ENCODE assay signal across 8 cellular contexts in genomic region chr12:2960432-2960956, GRCh38. TPM values are rescaled to one million over a fixed set of nuclear protein-coding genes. Genes with fewer than 3 reads are reported as not detected.
A peak's percentile ranks its signal among the peaks of the same experiment; 100 is the strongest.
DNase-seq lines count a peak whose midpoint lies in the region; ATAC-seq and TF ChIP-seq lines count a peak whose summit lies in the region.

No MANE protein-coding gene starts in this region.

- no peak overlapping the region for H2BK12ac ChIP-seq in trophoblast cell (ENCODE audit: low read length)

- no peak overlapping the region for H4K12ac ChIP-seq in trophoblast cell (ENCODE audit: low read depth, low read length)

- TF ChIP-seq POLR2A in esophagus muscularis mucosa (IDR thresholded peaks at IDR 0.05; ENCODE audit: low read depth): no peak

- intact Hi-C loops in heart right ventricle (cut with DNase I): loop anchor here in 5 of 10 donors (5.0 to 10.0 kb wide), 2 partner anchors 72 to 74 kb away; no protein-coding TSS in a partner anchor
- intact Hi-C loops in Right ventricle myocardium inferior (cut with DNase I): no loop called here
- intact Hi-C loops in esophagus muscularis mucosa (cut with DNase I): no loop called here

- H2AK5ac ChIP-seq in trophoblast cell (ENCODE audit: low read length): no peak overlapping the region

- peaks cover 70% of the 10 kb centered on the region for H3K27me3 Mint-ChIP-seq in T-helper 17 cell

- ATAC-seq in heart right ventricle (no peak), Right ventricle myocardium inferior (no peak), T-helper 17 cell (no peak), HG02938 (IDR thresholded peaks at IDR 0.05; ENCODE audit: unreplicated experiment) (no peak), GM21367 (IDR thresholded peaks at IDR 0.05; ENCODE audit: unreplicated experiment) (no peak), GM21576 (IDR thresholded peaks at IDR 0.05; ENCODE audit: unreplicated experiment) (no peak)

- H3K4me3 ChIP-seq in heart right ventricle (peak overlapping the region; percentile 35 to 74 (median 64)), esophagus muscularis mucosa (peak overlapping the region; percentile 65 to 87 (median 76)), trophoblast cell (ENCODE audit: low read depth, low read length) (peak overlapping the region; percentile 82)

- TF ChIP-seq CTCF in heart right ventricle (IDR thresholded peaks at IDR 0.05) (no peak), esophagus muscularis mucosa (IDR thresholded peaks at IDR 0.05) (no peak)

- H3K27ac ChIP-seq in heart right ventricle (peak overlapping the region; percentile 78 to 94 (median 88)), esophagus muscularis mucosa (replicated peaks in 1 of 4) (peak overlapping the region; percentile 86 to 91 (median 88)), trophoblast cell (ENCODE audit: low read depth, low read length) (peak overlapping the region; percentile 29)

- peaks cover 7% of the 10 kb centered on the region for H3K4me1 Mint-ChIP-seq in T-helper 17 cell

- H3K36me3 ChIP-seq in heart right ventricle: no peaks in the 10 kb centered on the region
- no peaks in the 10 kb centered on the region for H3K36me3 ChIP-seq in esophagus muscularis mucosa
- H3K36me3 ChIP-seq in trophoblast cell (ENCODE audit: control insufficient read depth in 1 of 2, insufficient read depth in 2 of 2, low read length in 2 of 2): peaks cover 3% of the 10 kb centered on the region in 2 experiments

- no peak overlapping the region for H3K4ac ChIP-seq in trophoblast cell (ENCODE audit: low read depth, low read length)

- H4K91ac ChIP-seq in trophoblast cell (ENCODE audit: low read depth, low read length): peak overlapping the region; percentile 94

- H3K23ac ChIP-seq in trophoblast cell (ENCODE audit: low read length): no peak overlapping the region

- peaks cover 10% of the 10 kb centered on the region for H3K36me3 Mint-ChIP-seq in T-helper 17 cell (ENCODE audit: low read depth)

- H3K9me3 ChIP-seq in heart right ventricle (no peaks in the 10 kb centered on the region), T-helper 17 cell (ENCODE audit: control insufficient read depth, low read length, poor library complexity, severe bottlenecking) (no peaks in the 10 kb centered on the region), esophagus muscularis mucosa (no peaks in the 10 kb centered on the region), trophoblast cell (ENCODE audit: insufficient read depth, low read depth, low read length) (no peaks in the 10 kb centered on the region)

- TF ChIP-seq EP300 in esophagus muscularis mucosa (IDR thresholded peaks at IDR 0.05): no peak

- H3K79me2 ChIP-seq in trophoblast cell (ENCODE audit: control insufficient read depth, insufficient read depth, low read length, poor library complexity): peaks cover 21% of the 10 kb centered on the region

- H3K27ac Mint-ChIP-seq in T-helper 17 cell: no peak overlapping the region

- H3K14ac ChIP-seq in trophoblast cell (ENCODE audit: low read length): peak overlapping the region; percentile 29

- H2BK120ac ChIP-seq in trophoblast cell (ENCODE audit: insufficient read depth, low read length, poor library complexity): peak overlapping the region; percentile 93

- no peak overlapping the region for H3K9ac ChIP-seq in trophoblast cell (ENCODE audit: low read length)

- DNase-seq in heart right ventricle (no peak), Right ventricle myocardium inferior (ENCODE audit: missing footprints) (no peak), T-helper 17 cell (no peak), esophagus muscularis mucosa (ENCODE audit: extremely low spot score) (no peak), trophoblast cell (peak in 1 of 2 donors; percentile 17)

- peaks cover 0 to 60% (median 0%) of the 10 kb centered on the region in 7 donors for H3K27me3 ChIP-seq in heart right ventricle
- H3K27me3 ChIP-seq in esophagus muscularis mucosa: peaks cover 0 to 16% (median 0%) of the 10 kb centered on the region in 4 donors
- H3K27me3 ChIP-seq in trophoblast cell (ENCODE audit: insufficient read depth, low read length): no peaks in the 10 kb centered on the region

- H2AFZ ChIP-seq in trophoblast cell (ENCODE audit: insufficient read depth, low read length, poor library complexity): no peak overlapping the region

- peak overlapping the region; percentile 13 for H2BK5ac ChIP-seq in trophoblast cell (ENCODE audit: low read depth, low read length, poor library complexity)

- H3K18ac ChIP-seq in trophoblast cell (ENCODE audit: low read length): no peak overlapping the region

- peaks cover 23% of the 10 kb centered on the region for H3K79me1 ChIP-seq in trophoblast cell (ENCODE audit: low read length)

- 32 to 34% methylated on average over 16 of the region's 16 CpGs for WGBS in heart right ventricle, 2 donors
- WGBS in esophagus muscularis mucosa: 41% methylated on average over 15 of the region's 16 CpGs
- whole genome bisulfite sequencing in trophoblast cell (ENCODE audit: extremely low coverage, insufficient coverage, insufficient read length): no CpG with 5 or more reads among the region's 16 CpGs

- H3K4me2 ChIP-seq in trophoblast cell (ENCODE audit: low read length): peak overlapping the region; percentile 64

- H3K4me3 Mint-ChIP-seq in T-helper 17 cell: peak overlapping the region; percentile 81

- H3K4me1 ChIP-seq in heart right ventricle: peaks cover 6 to 59% (median 26%) of the 10 kb centered on the region in 9 donors
- H3K4me1 ChIP-seq in esophagus muscularis mucosa: peaks cover 28 to 52% (median 36%) of the 10 kb centered on the region in 4 donors
- peaks cover 33 to 34% of the 10 kb centered on the region in 2 experiments for H3K4me1 ChIP-seq in trophoblast cell (ENCODE audit: control insufficient read depth in 1 of 2, insufficient read depth in 2 of 2, low read length in 2 of 2)

- H4K8ac ChIP-seq in trophoblast cell (ENCODE audit: low read depth, low read length): no peak overlapping the region

RNA-seq across cellular contexts. Expression of gene TEAD4, which starts 1.3 kb away (rescaled TPM):
- total RNA-seq in heart right ventricle (10 to 100 TPM in 6 of 10 donors, 1 to 10 TPM in 4; 4.7 to 37.5 (median 11.4) TPM), Right ventricle myocardium inferior (13.4 TPM), T-helper 17 cell (not detected), esophagus muscularis mucosa (10 to 100 TPM in 3 of 4 donors, 1 to 10 TPM in 1; 7.5 to 42.7 (median 28.0) TPM)
- 10 to 100 TPM in 1 of 2 donors, 1 to 10 TPM in 1; 7.6 to 45.6 TPM for polyA plus RNA-seq in heart right ventricle
- 23.0 and 24.1 TPM in 2 replicates for polyA plus RNA-seq in trophoblast cell (2013)

Comparison
In these comparisons a context has a peak if more than half of its experiments do, and no peak if none do; other contexts are left out.
1. H3K27ac ChIP-seq: peak in every context shown above with its lines; median percentile 88 in heart right ventricle; 88 in esophagus muscularis mucosa; 29 in trophoblast cell.
2. RNA of gene TEAD4, which starts 1.3 kb away (total RNA-seq): 7.5 to 42.7 TPM in esophagus muscularis mucosa, 13.4 TPM in Right ventricle myocardium inferior (single experiment) and 4.7 to 37.5 TPM in heart right ventricle; not detected in T-helper 17 cell; every median in the first group is over 4 times any median in the second.
3. Peak in every context shown above with its lines, with median percentiles within 50 percentile points of each other: H3K4me3 ChIP-seq.